In genomic region chr9:12972608-12973589, GRCh38 we compare ENCODE assay signal across 9 cellular contexts.
DNase-seq lines count a peak whose midpoint lies in the region; ATAC-seq, FAIRE-seq and TF ChIP-seq lines count a peak whose summit lies in the region.
"Had no signal": no experiment of that assay in that cellular context is flagged by ENCODE, and none has a peak within 500 bp of the region (broad histone marks: within the 10 kb centered on the region; RNA-seq: fewer than 3 reads in every experiment).

No MANE protein-coding gene starts in this region.

- TF ChIP-seq RAD21 in HepG2 (CRISPR knock-in tag; IDR thresholded peaks at IDR 0.05): no peak

- H3K27me3 Mint-ChIP-seq in brain: peaks cover 3% of the 10 kb centered on the region
- no peaks in the 10 kb centered on the region for H3K27me3 Mint-ChIP-seq in activated T-cell treated with anti-CD3 and anti-CD28 coated beads, Interleukin-2, amount 50 U/mL, for 4 hours (ENCODE audit: low read depth)
- no peaks in the 10 kb centered on the region for H3K27me3 Mint-ChIP-seq in activated CD8-positive, alpha-beta T cell treated with anti-CD3 and anti-CD28 coated beads for 36 hours

- no TSS peak for BruUV-seq in HepG2 (replicated peaks; lab: Mats Ljungman, UMichigan)

- H3F3A ChIP-seq in MM.1S (ENCODE audit: insufficient read depth, low read length): no peaks in the 10 kb centered on the region

- TF ChIP-seq CTCF in MM.1S (IDR thresholded peaks at IDR 0.05; ENCODE audit: low read length) (no peak), brain (conservative IDR thresholded peaks at IDR 0.05) (no peak), HepG2 (CRISPR knock-in tag; IDR thresholded peaks at IDR 0.05) (no peak)
- no peak for TF ChIP-seq CTCF in activated CD8-positive, alpha-beta T cell treated with anti-CD3 and anti-CD28 coated beads for 36 hours (IDR thresholded peaks at IDR 0.05)

- peak overlapping the region in 4 of 5 experiments; percentile 21 to 86 (median 70) for H3K27ac Mint-ChIP-seq in brain
- H3K27ac Mint-ChIP-seq in activated CD8-positive, alpha-beta T cell treated with anti-CD3 and anti-CD28 coated beads for 36 hours: no peak overlapping the region

- H3K9ac ChIP-seq in MM.1S (ENCODE audit: low read length): no peak overlapping the region
- no peak overlapping the region for H3K9ac ChIP-seq in HepG2 (ENCODE audit: insufficient read depth, low read depth, low read length)

- H2AFZ ChIP-seq in MM.1S (ENCODE audit: low read length) (peak overlapping the region; percentile 53; the same call in 1 of the 2 replicates), HepG2 (ENCODE audit: low read length) (no peak overlapping the region)

- H3K4me2 ChIP-seq in MM.1S (ENCODE audit: low read depth, low read length) (0 out of 2 replicates have a peak overlapping the region, but pooled peaks have one; percentile 18), HepG2 (ENCODE audit: low read depth, low read length) (no peak overlapping the region)

- H3K4me3 Mint-ChIP-seq in brain: no peak overlapping the region
- H3K4me3 Mint-ChIP-seq in activated T-cell treated with anti-CD3 and anti-CD28 coated beads, Interleukin-2, amount 50 U/mL, for 4 hours: no peak overlapping the region
- H3K4me3 Mint-ChIP-seq in activated CD8-positive, alpha-beta T cell treated with anti-CD3 and anti-CD28 coated beads for 36 hours: no peak overlapping the region

- no peak for TF ChIP-seq POLR2A in HepG2 (IDR thresholded peaks at IDR 0.05; ENCODE audit: insufficient read depth in 1 of 2, low read depth in 2 of 2, low read length in 2 of 2)

- H3K36me3 Mint-ChIP-seq in brain: no peaks in the 10 kb centered on the region
- H3K36me3 Mint-ChIP-seq in activated T-cell treated with anti-CD3 and anti-CD28 coated beads, Interleukin-2, amount 50 U/mL, for 4 hours (ENCODE audit: insufficient read depth): no peaks in the 10 kb centered on the region
- no peaks in the 10 kb centered on the region for H3K36me3 Mint-ChIP-seq in activated CD8-positive, alpha-beta T cell treated with anti-CD3 and anti-CD28 coated beads for 36 hours (ENCODE audit: low read depth)

- H3K9me3 Mint-ChIP-seq in brain: peaks cover 0 to 3% (median 0%) of the 10 kb centered on the region in 5 experiments
- H3K9me3 Mint-ChIP-seq in activated T-cell treated with anti-CD3 and anti-CD28 coated beads, Interleukin-2, amount 50 U/mL, for 4 hours: peaks cover 18% of the 10 kb centered on the region
- peaks cover 3% of the 10 kb centered on the region for H3K9me3 Mint-ChIP-seq in activated CD8-positive, alpha-beta T cell treated with anti-CD3 and anti-CD28 coated beads for 36 hours

- ATAC-seq in HepG2: no peak
- no peak for ATAC-seq in activated T-cell treated with anti-CD3 and anti-CD28 coated beads, Interleukin-2, amount 50 U/mL, for 4 hours
- no peak for ATAC-seq in activated CD8-positive, alpha-beta T cell treated with anti-CD3 and anti-CD28 coated beads for 36 hours

- WGBS in HepG2 (ENCODE audit: low lambda C conversion rate): 2% methylated on average over 7 of the region's 8 CpGs

- POLR2A ChIA-PET in HepG2 (lab: Yijun Ruan, JAX): no interaction called here
- POLR2A ChIA-PET in activated CD8-positive, alpha-beta T cell treated with anti-CD3 and anti-CD28 coated beads for 36 hours (lab: Charles Lee): no interaction called here

- in situ Hi-C loops in HepG2 (cut with HindIII; ENCODE audit: extremely low pct_ligation_motif_present, low pct_unique_long_range_greater_than_20kb): no loop called here

- peak; percentile 39 for DNase-seq in MM.1S
- DNase-seq in HepG2 (ENCODE audit: low spot score): peak; percentile 27
- DNase-seq in stromal cell of bone marrow (ENCODE audit: low read depth): peak; percentile 23
- no peak for DNase-seq in activated T-cell treated with anti-CD3 and anti-CD28 coated beads, Interleukin-2, amount 50 U/mL, for 4 hours
- DNase-seq in iPS-NIHi11 (ENCODE audit: low spot score): no peak
- DNase-seq in activated CD8-positive, alpha-beta T cell treated with anti-CD3 and anti-CD28 coated beads for 36 hours: no peak
- DNase-seq: NCI-H1930 had no signal

- H3K79me2 ChIP-seq in MM.1S (ENCODE audit: low read length) (no peaks in the 10 kb centered on the region), HepG2 (ENCODE audit: insufficient read depth, low read length) (no peaks in the 10 kb centered on the region)

- H3K4me1 ChIP-seq in MM.1S (ENCODE audit: low read length) (no peaks in the 10 kb centered on the region; the same call in 1 of the 2 replicates), HepG2 (ENCODE audit: insufficient read depth, low read length) (no peaks in the 10 kb centered on the region)
- H3K4me1 ChIP-seq: ascending aorta had no signal

- H3K4me1 Mint-ChIP-seq in brain: peaks cover 7% of the 10 kb centered on the region
- H3K4me1 Mint-ChIP-seq in activated T-cell treated with anti-CD3 and anti-CD28 coated beads, Interleukin-2, amount 50 U/mL, for 4 hours (ENCODE audit: low read depth): no peaks in the 10 kb centered on the region
- H3K4me1 Mint-ChIP-seq in activated CD8-positive, alpha-beta T cell treated with anti-CD3 and anti-CD28 coated beads for 36 hours (ENCODE audit: low read depth): no peaks in the 10 kb centered on the region

- no peak for TF ChIP-seq EP300 in HepG2 (IDR thresholded peaks at IDR 0.05; ENCODE audit: low read depth in 2 of 2, low read length in 2 of 2)
- no peak for TF ChIP-seq EP300 in HepG2 (CRISPR knock-in tag; IDR thresholded peaks at IDR 0.05; ENCODE audit: borderline replicate concordance)

- H3K27me3 ChIP-seq in MM.1S (replicated peaks; ENCODE audit: insufficient read depth, low read length) (no peaks in the 10 kb centered on the region), HepG2 (ENCODE audit: control insufficient read depth in 1 of 2, insufficient read depth in 2 of 2, low read length in 2 of 2) (0 out of 5 replicates have a peak, but pooled peaks cover 0 to 1% of the 10 kb centered on the region in 2 experiments)
- H3K27me3 ChIP-seq: ascending aorta had no signal

- no peaks in the 10 kb centered on the region for H3K36me3 ChIP-seq in MM.1S (replicated peaks; ENCODE audit: insufficient read depth, low read length)
- H3K36me3 ChIP-seq in HepG2 (replicated peaks in 1 of 2; ENCODE audit: control insufficient read depth in 1 of 2, insufficient read depth in 2 of 2, low read length in 2 of 2): no peaks in the 10 kb centered on the region
- H3K36me3 ChIP-seq: ascending aorta had no signal

- no peak for FAIRE-seq in HepG2 (lab: Jason Lieb, UNC)

- H3K9me3 ChIP-seq in MM.1S (replicated peaks; ENCODE audit: insufficient read depth, low read length) (no peaks in the 10 kb centered on the region), HepG2 (ENCODE audit: low read length) (no peaks in the 10 kb centered on the region)
- H3K9me3 ChIP-seq: ascending aorta had no signal

- H4K20me1 ChIP-seq in MM.1S (ENCODE audit: insufficient read depth, low read length): no peaks in the 10 kb centered on the region
- no peaks in the 10 kb centered on the region for H4K20me1 ChIP-seq in HepG2 (ENCODE audit: insufficient read depth, low read length)

- H3K27ac ChIP-seq in MM.1S (ENCODE audit: low read length): no peak overlapping the region
- H3K27ac ChIP-seq in HepG2 (ENCODE audit: extremely low read length, insufficient read depth, low read length): no peak overlapping the region
- H3K27ac ChIP-seq: ascending aorta had no signal

- H3K4me3 ChIP-seq in MM.1S (ENCODE audit: low read length): no peak overlapping the region
- no peak overlapping the region for H3K4me3 ChIP-seq in HepG2 (replicated peaks in 1 of 3; ENCODE audit: insufficient read depth in 1 of 3, low read depth in 2 of 3, low read length in 3 of 3)
- H3K4me3 ChIP-seq: ascending aorta had no signal

- intact Hi-C loops in HepG2 (cut with micrococcal nuclease; ENCODE audit: unreplicated experiment): no loop called here
- intact Hi-C loops in activated CD8-positive, alpha-beta T cell treated with anti-CD3 and anti-CD28 coated beads for 36 hours (cut with micrococcal nuclease): no loop called here

- CTCF ChIA-PET in HepG2 (lab: Yijun Ruan, JAX; ENCODE audit: low intra/inter-chr PET ratio, low total read pairs): no interaction called here
- CTCF ChIA-PET in activated CD8-positive, alpha-beta T cell treated with anti-CD3 and anti-CD28 coated beads for 36 hours (lab: Charles Lee): no interaction called here

- no peaks in the 10 kb centered on the region for H3K9me2 ChIP-seq in MM.1S (replicated peaks; ENCODE audit: insufficient read depth, low read length)

TF ChIP-seq in HepG2, 621 proteins besides CTCF, POLR2A, EP300 and RAD21:
- TF ChIP-seq ADNP (CRISPR knock-in tag; IDR thresholded peaks at IDR 0.05) (no peak), MXI1 (IDR thresholded peaks at IDR 0.05; ENCODE audit: borderline replicate concordance, low read depth, low read length) (no peak), TSC22D2 (CRISPR knock-in tag; IDR thresholded peaks at IDR 0.05; ENCODE audit: borderline replicate concordance) (no peak)

Comparison
In these comparisons a context has a peak if more than half of its experiments do, and no peak if none do; other contexts are left out.
1. DNase-seq: peak in MM.1S (single experiment), HepG2 (single experiment) and stromal cell of bone marrow (single experiment); none in activated T-cell treated with anti-CD3 and anti-CD28 coated beads, Interleukin-2, amount 50 U/mL, for 4 hours (single experiment), iPS-NIHi11 (single experiment) and activated CD8-positive, alpha-beta T cell treated with anti-CD3 and anti-CD28 coated beads for 36 hours (single experiment).